ENCODE assay signal across 10 cellular contexts in genomic region chr20:41152108-41152757, GRCh38. TPM values are rescaled to one million over a fixed set of nuclear protein-coding genes. Genes with fewer than 3 reads are reported as not detected.
A peak's percentile ranks its signal among the peaks of the same experiment; 100 is the strongest.
DNase-seq lines count a peak whose midpoint lies in the region; ATAC-seq and TF ChIP-seq lines count a peak whose summit lies in the region.
"Had no signal": no experiment of that assay in that cellular context is flagged by ENCODE, and none has a peak within 500 bp of the region (broad histone marks: within the 10 kb centered on the region; RNA-seq: fewer than 3 reads in every experiment).

No MANE protein-coding gene starts in this region.

- H3F3A ChIP-seq in GM23338 (replicated peaks; ENCODE audit: low read depth): no peaks in the 10 kb centered on the region

- no peak overlapping the region for H3K4me2 ChIP-seq in GM23338
- H3K4me2 ChIP-seq: KMS-11 had no signal

- peaks cover 11% of the 10 kb centered on the region for H3K4me1 ChIP-seq in GM23338 (ENCODE audit: insufficient read depth)
- peaks cover 96 to 100% (median 97%) of the 10 kb centered on the region in 4 donors for H3K4me1 ChIP-seq in esophagus muscularis mucosa

- H3K27ac Mint-ChIP-seq in GM23338 (peak overlapping the region; percentile 8; the same call in 1 of the 2 replicates), WTC11 (peak overlapping the region; percentile 54), progenitor cell of endocrine pancreas (peak overlapping the region; percentile 84)

- POLR2A ChIA-PET in WTC11 (lab: Charles Lee): interaction anchor here (0.7 kb wide), 1 partner anchor 12 kb away, joined by 3 read pairs; no protein-coding TSS in a partner anchor

- no peaks in the 10 kb centered on the region for H3K9me2 ChIP-seq in GM23338 (ENCODE audit: insufficient read depth)

- H3K36me3 ChIP-seq in GM23338 (ENCODE audit: insufficient read depth) (no peaks in the 10 kb centered on the region), esophagus muscularis mucosa (no peaks in the 10 kb centered on the region)

- H3K4me3 ChIP-seq in GM23338 (no peak overlapping the region), esophagus muscularis mucosa (no peak overlapping the region)

- no peaks in the 10 kb centered on the region for H3K9me3 ChIP-seq in esophagus muscularis mucosa

- no peaks in the 10 kb centered on the region for H3K27me3 ChIP-seq in GM23338 (ENCODE audit: insufficient read depth)
- H3K27me3 ChIP-seq in esophagus muscularis mucosa: no peaks in the 10 kb centered on the region

- no peak for TF ChIP-seq EP300 in esophagus muscularis mucosa (IDR thresholded peaks at IDR 0.05)

- no peak overlapping the region for H3K4me3 Mint-ChIP-seq in GM23338
- no peak overlapping the region for H3K4me3 Mint-ChIP-seq in WTC11
- no peak overlapping the region for H3K4me3 Mint-ChIP-seq in progenitor cell of endocrine pancreas (ENCODE audit: low read depth)

- no peak for ATAC-seq in GM23338
- no peak for ATAC-seq in WTC11
- ATAC-seq in HG03108 (IDR thresholded peaks at IDR 0.05; ENCODE audit: unreplicated experiment): no peak
- ATAC-seq in GM18861 (IDR thresholded peaks at IDR 0.05; ENCODE audit: unreplicated experiment): no peak
- ATAC-seq in sciatic nerve: no peak
- ATAC-seq: HCT116 had no signal

- H3K27me3 Mint-ChIP-seq in GM23338 (ENCODE audit: insufficient read depth, low read depth, poor library complexity): peaks cover 1% of the 10 kb centered on the region
- no peaks in the 10 kb centered on the region for H3K27me3 Mint-ChIP-seq in WTC11 (ENCODE audit: low read depth)
- no peaks in the 10 kb centered on the region for H3K27me3 Mint-ChIP-seq in progenitor cell of endocrine pancreas

- intact Hi-C loops in esophagus muscularis mucosa (cut with DNase I) (no loop called here), sciatic nerve (cut with DNase I) (no loop called here)

- TF ChIP-seq CTCF in GM23338 (conservative IDR thresholded peaks at IDR 0.05; ENCODE audit: low read depth in 2 of 2): no peak
- no peak for TF ChIP-seq CTCF in WTC11 (IDR thresholded peaks at IDR 0.05)
- TF ChIP-seq CTCF in esophagus muscularis mucosa (IDR thresholded peaks at IDR 0.05): no peak
- no peak for TF ChIP-seq CTCF in progenitor cell of endocrine pancreas (IDR thresholded peaks at IDR 0.05; ENCODE audit: unreplicated experiment)

- no peak overlapping the region for H2AFZ ChIP-seq in GM23338

- CTCF ChIA-PET in WTC11 (lab: Charles Lee): interaction anchor here (0.8 to 5.3 kb wide), 4 partner anchors 17 to 187 kb away, joined by 3 to 41 read pairs (median 8); no protein-coding TSS in a partner anchor

- H3K36me3 Mint-ChIP-seq in GM23338 (ENCODE audit: low read depth) (peaks cover 7% of the 10 kb centered on the region), WTC11 (no peaks in the 10 kb centered on the region; the same call in 1 of the 2 replicates), progenitor cell of endocrine pancreas (ENCODE audit: insufficient read depth) (no peaks in the 10 kb centered on the region)

- WGBS in esophagus muscularis mucosa: 51% methylated on average over 5 of the region's 5 CpGs

- TF ChIP-seq POLR2A in esophagus muscularis mucosa (IDR thresholded peaks at IDR 0.05; ENCODE audit: low read depth): no peak

- H3K4me1 Mint-ChIP-seq in GM23338: peaks cover 48% of the 10 kb centered on the region
- peaks cover 57% of the 10 kb centered on the region for H3K4me1 Mint-ChIP-seq in WTC11
- H3K4me1 Mint-ChIP-seq in progenitor cell of endocrine pancreas (ENCODE audit: low read depth): peaks cover 30% of the 10 kb centered on the region

- H4K20me1 ChIP-seq in GM23338 (replicated peaks; ENCODE audit: insufficient read depth): peaks cover 69% of the 10 kb centered on the region

- DNase-seq in GM23338 (ENCODE audit: low spot score) (no peak), WTC11 (ENCODE audit: low spot score) (no peak), esophagus muscularis mucosa (ENCODE audit: extremely low spot score) (no peak), progenitor cell of endocrine pancreas (ENCODE audit: low spot score, unreplicated experiment) (no peak), sciatic nerve (ENCODE audit: low spot score) (no peak)
- DNase-seq: mesenchymal stem cell had no signal

- H3K27ac ChIP-seq in GM23338 (ENCODE audit: low read depth) (no peak overlapping the region), esophagus muscularis mucosa (replicated peaks in 1 of 4) (peak overlapping the region in 3 of 4 donors; percentile 17 to 42 (median 20))
- H3K27ac ChIP-seq: KMS-11 had no signal

- peaks cover 100% of the 10 kb centered on the region for H3K79me2 ChIP-seq in GM23338 (replicated peaks; ENCODE audit: insufficient read depth)

- no peaks in the 10 kb centered on the region for H3K9me3 Mint-ChIP-seq in GM23338
- H3K9me3 Mint-ChIP-seq in WTC11: no peaks in the 10 kb centered on the region
- no peaks in the 10 kb centered on the region for H3K9me3 Mint-ChIP-seq in progenitor cell of endocrine pancreas (ENCODE audit: low read depth)

TF ChIP-seq in GM23338, 12 proteins besides CTCF, POLR2A, EP300 and RAD21 (continues in another document):
- TF ChIP-seq NANOG (IDR thresholded peaks at IDR 0.05; ENCODE audit: borderline replicate concordance) (no peak), ETS1 (IDR thresholded peaks at IDR 0.05) (no peak), ZNF331 (CRISPR knock-in tag; IDR thresholded peaks at IDR 0.05; ENCODE audit: low read depth) (no peak), CREB1 (CRISPR knock-in tag; IDR thresholded peaks at IDR 0.05; ENCODE audit: low read depth) (no peak), POLR2AphosphoS5 (IDR thresholded peaks at IDR 0.05; ENCODE audit: low read depth) (no peak)

TF ChIP-seq in WTC11, 78 proteins besides CTCF, POLR2A, EP300 and RAD21:
- TF ChIP-seq ZNF423 (CRISPR knock-in tag; IDR thresholded peaks at IDR 0.05): peak; percentile 49; the same call in 1 of the 2 replicates
- TF ChIP-seq, protein P1, sequence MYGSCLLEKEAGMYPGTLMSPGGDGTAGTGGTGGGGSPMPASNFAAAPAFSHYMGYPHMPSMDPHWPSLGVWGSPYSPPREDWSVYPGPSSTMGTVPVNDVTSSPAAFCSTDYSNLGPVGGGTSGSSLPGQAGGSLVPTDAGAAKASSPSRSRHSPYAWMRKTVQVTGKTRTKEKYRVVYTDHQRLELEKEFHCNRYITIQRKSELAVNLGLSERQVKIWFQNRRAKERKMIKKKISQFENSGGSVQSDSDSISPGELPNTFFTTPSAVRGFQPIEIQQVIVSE (CRISPR knock-in tag; IDR thresholded peaks at IDR 0.05; ENCODE audit: borderline replicate concordance): no peak

RNA-seq across cellular contexts. Expression of gene PLCG1, which starts 14.9 kb away (rescaled TPM):
- 174 and 206 TPM in 2 replicates for total RNA-seq in GM23338 (2014; rRNA removed; shearing (Covaris generic))
- 23.8 and 27.4 TPM in 2 replicates for polyA plus RNA-seq in GM23338 (2016; fragmentation: Nextera tagmentation; extraction: Ambion mirVana)
- total RNA-seq in WTC11 (2021) (177 to 201 TPM (median 194 TPM) in 3 replicates), esophagus muscularis mucosa (100 to 1,000 TPM in 1 of 4 donors, 10 to 100 TPM in 3; 68.4 to 119 (median 82.5) TPM), progenitor cell of endocrine pancreas (391 and 395 TPM in 2 replicates), sciatic nerve (148 TPM)

Comparison
In these comparisons a context has a peak if more than half of its experiments do, and no peak if none do; other contexts are left out.
1. H3K27ac Mint-ChIP-seq: peak in every context shown above with its lines; median percentile 84 in progenitor cell of endocrine pancreas; 54 in WTC11; 8 in GM23338.